Comparison of ENCODE assay signal across 9 cellular contexts in genomic region chr18:11741505-11742145, GRCh38. TPM values are rescaled to one million over a fixed set of nuclear protein-coding genes. Genes with fewer than 3 reads are reported as not detected.
DNase-seq lines count a peak whose midpoint lies in the region; ATAC-seq and TF ChIP-seq lines count a peak whose summit lies in the region.
"Had no signal": no experiment of that assay in that cellular context is flagged by ENCODE, and none has a peak within 500 bp of the region (broad histone marks: within the 10 kb centered on the region; RNA-seq: fewer than 3 reads in every experiment).

No MANE protein-coding gene starts in this region.

- no peaks in the 10 kb centered on the region for H4K20me1 ChIP-seq in OCI-LY3 (ENCODE audit: insufficient read depth, low read length)

- intact Hi-C loops in heart left ventricle (cut with DNase I) = no loop called here
- intact Hi-C loops in Right ventricle myocardium superior (cut with DNase I) = no loop called here
- intact Hi-C loops in upper lobe of right lung (cut with DNase I) = no loop called here

- no peak for TF ChIP-seq POLR2A in heart left ventricle (IDR thresholded peaks at IDR 0.05)

- H3K4me2 ChIP-seq in OCI-LY3 (ENCODE audit: low read length) = no peak overlapping the region

- TF ChIP-seq CTCF in heart left ventricle (IDR thresholded peaks at IDR 0.05) (peak in 9 of 12 donors; percentile 13 to 49 (median 28)), OCI-LY3 (IDR thresholded peaks at IDR 0.05; ENCODE audit: low read depth, low read length) (peak; percentile 59), fibroblast of pulmonary artery (IDR thresholded peaks at IDR 0.05; ENCODE audit: low read length, missing control alignments) (peak; percentile 43), upper lobe of right lung (IDR thresholded peaks at IDR 0.05) (peak; percentile 55)

- H3K4me3 ChIP-seq in heart left ventricle = no peak overlapping the region
- H3K4me3 ChIP-seq in OCI-LY3 (ENCODE audit: low read length) = no peak overlapping the region
- H3K4me3 ChIP-seq in fibroblast of pulmonary artery (replicated peaks; ENCODE audit: low read depth, low read length) = no peak overlapping the region
- no peak overlapping the region for H3K4me3 ChIP-seq in upper lobe of right lung

- H3K36me3 ChIP-seq in heart left ventricle (no peaks in the 10 kb centered on the region), OCI-LY3 (replicated peaks; ENCODE audit: low read depth, low read length) (no peaks in the 10 kb centered on the region), upper lobe of right lung (no peaks in the 10 kb centered on the region)

- no peaks in the 10 kb centered on the region for H3K79me2 ChIP-seq in OCI-LY3 (ENCODE audit: low read length)

- H3K27me3 ChIP-seq in heart left ventricle (peaks cover 0 to 15% (median 3%) of the 10 kb centered on the region in 9 donors), OCI-LY3 (ENCODE audit: low read depth, low read length) (peaks cover 77% of the 10 kb centered on the region), upper lobe of right lung (peaks cover 10% of the 10 kb centered on the region)

- H3K4me1 ChIP-seq in heart left ventricle (peaks cover 0 to 3% (median 0%) of the 10 kb centered on the region in 12 donors), OCI-LY3 (ENCODE audit: low read length) (no peaks in the 10 kb centered on the region), upper lobe of right lung (no peaks in the 10 kb centered on the region)

- no peak for DNase-seq in heart left ventricle
- DNase-seq in Right ventricle myocardium superior = no peak
- DNase-seq in fibroblast of pulmonary artery (ENCODE audit: low read depth) = no peak
- DNase-seq in upper lobe of right lung = no peak
- DNase-seq in stimulated activated CD4-positive, alpha-beta T cell treated with anti-CD3 and anti-CD28 coated beads, Interleukin-4, amount 100 ng/mL, for 1 hour = no peak
- DNase-seq in NCI-H2029 (lab: John Stamatoyannopoulos, UW) = no peak
- DNase-seq: NCI-H1436 had no signal

- ATAC-seq in heart left ventricle (no peak), Right ventricle myocardium superior (ENCODE audit: poor library complexity) (no peak), upper lobe of right lung (peak; percentile 53), GM21717 (IDR thresholded peaks at IDR 0.05; ENCODE audit: unreplicated experiment) (no peak)

- 76 to 82% (median 80%) methylated on average over 5 of the region's 5 CpGs for WGBS in heart left ventricle, 4 donors

- H3K27ac ChIP-seq in heart left ventricle = no peak overlapping the region
- no peak overlapping the region for H3K27ac ChIP-seq in OCI-LY3 (ENCODE audit: low read length)
- H3K27ac ChIP-seq in upper lobe of right lung = no peak overlapping the region

- no peak overlapping the region for H2AFZ ChIP-seq in OCI-LY3 (ENCODE audit: low read depth, low read length)

- no peaks in the 10 kb centered on the region for H3K9me3 ChIP-seq in heart left ventricle
- no peaks in the 10 kb centered on the region for H3K9me3 ChIP-seq in OCI-LY3 (ENCODE audit: insufficient read depth, low read length)
- H3K9me3 ChIP-seq in upper lobe of right lung = no peaks in the 10 kb centered on the region

- H3K9ac ChIP-seq in OCI-LY3 (ENCODE audit: low read length) = no peak overlapping the region

RNA-seq across cellular contexts. Expression of gene GNAL, which starts 52.6 kb away (rescaled TPM):
- total RNA-seq in heart left ventricle = 1 to 10 TPM; 1.1 to 5.9 (median 1.8) TPM
- polyA plus RNA-seq in heart left ventricle = under 1 TPM; 0.76 to 0.84 TPM
- 5.1 TPM for total RNA-seq in Right ventricle myocardium superior
- 4.3 TPM for total RNA-seq in upper lobe of right lung
